ENCODE assay signal across 7 cellular contexts in genomic region chr1:116629441-116629840, GRCh38. TPM values are rescaled to one million over a fixed set of nuclear protein-coding genes. Genes with fewer than 3 reads are reported as not detected.
DNase-seq lines count a peak whose midpoint lies in the region; ATAC-seq and TF ChIP-seq lines count a peak whose summit lies in the region.
"Not testable (repeated sequence)": the region's sequence is repeated elsewhere in the genome, so short reads cannot be mapped to it uniquely, and the experiment has no call there.

No MANE protein-coding gene starts in this region.

- ATAC-seq in lung (ENCODE audit: insufficient read depth, low FRiP score): not testable (repeated sequence)

- intact Hi-C loops in Caco-2 (cut with micrococcal nuclease; ENCODE audit: unreplicated experiment); MCF 10A (cut with micrococcal nuclease): not testable (repeated sequence)

- not testable (repeated sequence) for BruUV-seq in Caco-2 (replicated peaks; lab: Mats Ljungman, UMichigan); MCF 10A (replicated peaks; lab: Mats Ljungman, UMichigan)

- H3F3A ChIP-seq in SU-DHL-6 (ENCODE audit: insufficient read depth): not testable (repeated sequence)

- H3K27ac Mint-ChIP-seq in Caco-2 (ENCODE audit: unreplicated experiment) (peak overlapping the region; percentile 64), MCF 10A (ENCODE audit: low read depth, unreplicated experiment) (peak overlapping the region; percentile 69), progenitor cell of endocrine pancreas (peak overlapping the region; percentile 23), type B pancreatic cell (peak overlapping the region; percentile 21)

- H3K9ac ChIP-seq in SU-DHL-6 (ENCODE audit: low read length): not testable (repeated sequence)

- H3K36me3 Mint-ChIP-seq in Caco-2 (ENCODE audit: insufficient read depth, unreplicated experiment); MCF 10A (ENCODE audit: insufficient read depth, unreplicated experiment); progenitor cell of endocrine pancreas (ENCODE audit: insufficient read depth): not testable (repeated sequence)
- H3K36me3 Mint-ChIP-seq in type B pancreatic cell: peaks cover 10% of the 10 kb centered on the region

- H3K9me3 ChIP-seq in Caco-2; SU-DHL-6 (ENCODE audit: insufficient read depth, low read length); lung (ENCODE audit: control insufficient read depth in 2 of 2, insufficient read depth in 1 of 2, low read length in 1 of 2): not testable (repeated sequence)

- POLR2A ChIA-PET in Caco-2 (lab: Charles Lee); MCF 10A (lab: Yijun Ruan, JAX): not testable (repeated sequence)

- H3K27ac ChIP-seq in SU-DHL-6 (ENCODE audit: low read depth, low read length): peak overlapping the region; percentile 36; the same call in 1 of the 2 replicates
- H3K27ac ChIP-seq in lung (ENCODE audit: low read depth in 1 of 2, low read length in 1 of 2): not testable (repeated sequence)

- H3K4me1 ChIP-seq in Caco-2: peaks cover 29% of the 10 kb centered on the region
- H3K4me1 ChIP-seq in lung (ENCODE audit: control insufficient read depth in 2 of 2, insufficient read depth in 2 of 2, low read length in 2 of 2): not testable (repeated sequence)

- not testable (repeated sequence) for TF ChIP-seq CTCF in Caco-2 (IDR thresholded peaks at IDR 0.05; ENCODE audit: insufficient read depth in 1 of 2, low read depth in 1 of 2, low read length in 1 of 2, severe bottlenecking in 1 of 2, unreplicated experiment in 1 of 2); SU-DHL-6 (IDR thresholded peaks at IDR 0.05; ENCODE audit: insufficient read depth, low read length, poor library complexity, severe bottlenecking); MCF 10A (IDR thresholded peaks at IDR 0.05; ENCODE audit: unreplicated experiment); lung (IDR thresholded peaks at IDR 0.05; ENCODE audit: control extremely low read depth, extremely low read depth); progenitor cell of endocrine pancreas (IDR thresholded peaks at IDR 0.05; ENCODE audit: unreplicated experiment); type B pancreatic cell (conservative IDR thresholded peaks at IDR 0.05)

- not testable (repeated sequence) for H3K36me3 ChIP-seq in Caco-2 (ENCODE audit: control insufficient read depth, insufficient read depth, low read length); SU-DHL-6 (ENCODE audit: low read length); lung (ENCODE audit: control insufficient read depth in 2 of 2, insufficient read depth in 2 of 2, low read length in 2 of 2)

- H3K4me1 Mint-ChIP-seq in Caco-2 (ENCODE audit: low read depth, unreplicated experiment): peaks cover 39% of the 10 kb centered on the region
- H3K4me1 Mint-ChIP-seq in MCF 10A (ENCODE audit: insufficient read depth, unreplicated experiment): not testable (repeated sequence)
- peaks cover 70% of the 10 kb centered on the region for H3K4me1 Mint-ChIP-seq in progenitor cell of endocrine pancreas (ENCODE audit: low read depth)
- peaks cover 65% of the 10 kb centered on the region for H3K4me1 Mint-ChIP-seq in type B pancreatic cell (ENCODE audit: unreplicated experiment)

- 68 to 75% methylated on average over 2 of the region's 2 CpGs for WGBS in lung, 2 donors

- not testable (repeated sequence) for H3K4me3 Mint-ChIP-seq in Caco-2 (ENCODE audit: unreplicated experiment); MCF 10A (ENCODE audit: unreplicated experiment)
- H3K4me3 Mint-ChIP-seq in progenitor cell of endocrine pancreas (ENCODE audit: low read depth) (peak overlapping the region; percentile 5), type B pancreatic cell (peak overlapping the region; percentile 5)

- not testable (repeated sequence) for DNase-seq in Caco-2; MCF 10A (ENCODE audit: unreplicated experiment); progenitor cell of endocrine pancreas (ENCODE audit: low spot score, unreplicated experiment); type B pancreatic cell (ENCODE audit: extremely low spot score, unreplicated experiment)
- DNase-seq in HT-29 (ENCODE audit: low spot score): peak; percentile 32
- DNase-seq in lung (ENCODE audit: low spot score): peak; percentile 75

- CTCF ChIA-PET in Caco-2 (lab: Charles Lee): not testable (repeated sequence)
- CTCF ChIA-PET in MCF 10A (lab: Yijun Ruan, JAX): interaction anchor here (0.7 to 0.9 kb wide), 3 partner anchors 43 to 55 kb away, joined by 3 to 4 read pairs (median 3); no protein-coding TSS in a partner anchor

- H2AFZ ChIP-seq in SU-DHL-6 (ENCODE audit: low read depth, low read length, severe bottlenecking): not testable (repeated sequence)

- H3K4me3 ChIP-seq in Caco-2 (ENCODE audit: low read depth, low read length); SU-DHL-6 (ENCODE audit: insufficient read depth, low read length, poor library complexity, severe bottlenecking); lung: not testable (repeated sequence)

- not testable (repeated sequence) for H4K20me1 ChIP-seq in SU-DHL-6 (ENCODE audit: low read depth, low read length)

- not testable (repeated sequence) for H3K79me2 ChIP-seq in SU-DHL-6 (ENCODE audit: insufficient read depth, low read length)

- H3K9me2 ChIP-seq in SU-DHL-6 (replicated peaks; ENCODE audit: insufficient read depth, low read length): not testable (repeated sequence)

- H3K27me3 ChIP-seq in Caco-2 (replicated peaks; ENCODE audit: control insufficient read depth, insufficient read depth, low read length); SU-DHL-6 (ENCODE audit: low read length); lung (ENCODE audit: control insufficient read depth, insufficient read depth): not testable (repeated sequence)

- H3K27me3 Mint-ChIP-seq in Caco-2 (ENCODE audit: insufficient read depth, unreplicated experiment); MCF 10A (ENCODE audit: insufficient read depth, unreplicated experiment); progenitor cell of endocrine pancreas; type B pancreatic cell: not testable (repeated sequence)

- not testable (repeated sequence) for H3K9me3 Mint-ChIP-seq in Caco-2 (ENCODE audit: unreplicated experiment); MCF 10A (ENCODE audit: unreplicated experiment); progenitor cell of endocrine pancreas (ENCODE audit: low read depth); type B pancreatic cell

- peak overlapping the region; percentile 48 for H3K4me2 ChIP-seq in SU-DHL-6 (ENCODE audit: low read depth, low read length, poor library complexity, severe bottlenecking)

RNA-seq across cellular contexts. Expression of gene IGSF3, which starts 38.1 kb away (rescaled TPM):
- total RNA-seq in Caco-2 (2022): 21.8 and 24.0 TPM in 2 replicates
- total RNA-seq in HT-29 (2014; rRNA removed; shearing (Covaris generic)): 27.2 and 31.0 TPM in 2 replicates
- 3.5 and 4.6 TPM in 2 replicates for total RNA-seq in MCF 10A (2022)
- 10 to 100 TPM; 16.7 to 48.5 TPM for total RNA-seq in lung
- polyA plus RNA-seq in lung: 1 to 10 TPM; 6.3 to 9.9 TPM
- 41.5 and 43.3 TPM in 2 replicates for total RNA-seq in progenitor cell of endocrine pancreas
- 42.9 and 48.4 TPM in 2 replicates for total RNA-seq in type B pancreatic cell (ENCODE audit: low replicate concordance)

RNA-seq across cellular contexts. Expression of gene CD58, which starts 58.6 kb away (rescaled TPM):
- 5.6 and 7.6 TPM in 2 replicates for total RNA-seq in Caco-2 (2022)
- 8.0 and 20.1 TPM in 2 replicates for total RNA-seq in HT-29 (2014; rRNA removed; shearing (Covaris generic))
- total RNA-seq in MCF 10A (2022): 11.0 and 13.4 TPM in 2 replicates
- 10 to 100 TPM; 27.5 TPM for total RNA-seq in lung
- 10 to 100 TPM; 29.9 to 52.1 TPM for polyA plus RNA-seq in lung
- total RNA-seq in progenitor cell of endocrine pancreas: 7.0 and 7.4 TPM in 2 replicates
- total RNA-seq in type B pancreatic cell (ENCODE audit: low replicate concordance): 7.2 and 10.7 TPM in 2 replicates
